ENCODE assay signal across 9 cellular contexts in genomic region chr1:208475951-208476824, GRCh38.
DNase-seq lines count a peak whose midpoint lies in the region; ATAC-seq, FAIRE-seq and TF ChIP-seq lines count a peak whose summit lies in the region.
"Had no signal": no experiment of that assay in that cellular context is flagged by ENCODE, and none has a peak within 500 bp of the region (broad histone marks: within the 10 kb centered on the region; RNA-seq: fewer than 3 reads in every experiment).

No MANE protein-coding gene starts in this region.

- DNase-seq in ELF-1 (ENCODE audit: low read depth, low spot score) (peak; percentile 74), SJSA1 (ENCODE audit: low read depth in 1 of 2, low spot score in 2 of 2) (peak; percentile 95 to 97), heart right ventricle (peak in 1 of 2 donors; percentile 47), pancreas (peak in 2 of 6 donors; percentile 5 to 25), GM19238 (ENCODE audit: insufficient read length, low spot score) (no peak)
- no peak for DNase-seq in activated naive CD4-positive, alpha-beta T cell treated with anti-CD3 and anti-CD28 coated beads, Interleukin-2, amount 50 U/mL, for 16 hours
- DNase-seq: natural killer cell had no signal

- no peaks in the 10 kb centered on the region for H3K9me3 ChIP-seq in SJSA1 (replicated peaks)
- no peaks in the 10 kb centered on the region for H3K9me3 ChIP-seq in heart right ventricle
- H3K9me3 ChIP-seq in pancreas: no peaks in the 10 kb centered on the region

- peaks cover 37% of the 10 kb centered on the region for H3K4me1 ChIP-seq in SJSA1 (replicated peaks)
- H3K4me1 ChIP-seq in heart right ventricle: peaks cover 4 to 24% (median 23%) of the 10 kb centered on the region in 9 donors
- H3K4me1 ChIP-seq in pancreas: no peaks in the 10 kb centered on the region

- no peaks in the 10 kb centered on the region for H3K27me3 ChIP-seq in SJSA1 (replicated peaks)
- H3K27me3 ChIP-seq in heart right ventricle: no peaks in the 10 kb centered on the region
- H3K27me3 ChIP-seq in pancreas: peaks cover 0 to 4% (median 1%) of the 10 kb centered on the region in 4 donors

- no peak overlapping the region for H3K4me3 ChIP-seq in SJSA1
- no peak overlapping the region for H3K4me3 ChIP-seq in heart right ventricle
- H3K4me3 ChIP-seq in pancreas: no peak overlapping the region

- TF ChIP-seq CTCF in heart right ventricle (IDR thresholded peaks at IDR 0.05) (peak in 7 of 9 donors; percentile 11 to 46 (median 17)), pancreas (IDR thresholded peaks at IDR 0.05) (no peak)

- 68 to 84% methylated on average over 5 of the region's 5 CpGs for WGBS in heart right ventricle, 2 donors
- 62 to 70% methylated on average over 5 of the region's 5 CpGs for WGBS in pancreas, 2 donors

- ATAC-seq in heart right ventricle: peak; percentile 47 to 94 (median 87)
- peak; percentile 50 to 83 (median 70) for ATAC-seq in pancreas
- ATAC-seq in HG03342 (IDR thresholded peaks at IDR 0.05; ENCODE audit: unreplicated experiment): no peak
- ATAC-seq in GM21737 (IDR thresholded peaks at IDR 0.05; ENCODE audit: unreplicated experiment): no peak
- ATAC-seq: natural killer cell had no signal

- H3K27ac ChIP-seq in SJSA1 (peak overlapping the region; percentile 51), heart right ventricle (peak overlapping the region in 7 of 10 donors; percentile 3 to 73 (median 41)), pancreas (no peak overlapping the region)

- intact Hi-C loops in heart right ventricle (cut with DNase I): no loop called here
- intact Hi-C loops in pancreas (cut with DNase I): no loop called here

- H3K36me3 ChIP-seq in SJSA1 (no peaks in the 10 kb centered on the region), heart right ventricle (no peaks in the 10 kb centered on the region), pancreas (no peaks in the 10 kb centered on the region)

- FAIRE-seq in pancreas (lab: Jason Lieb, UNC): no peak

Comparison
In these comparisons a context has a peak if more than half of its experiments do, and no peak if none do; other contexts are left out.
1. DNase-seq: peak in ELF-1 (single experiment) and SJSA1 (2 of 2); none in activated naive CD4-positive, alpha-beta T cell treated with anti-CD3 and anti-CD28 coated beads, Interleukin-2, amount 50 U/mL, for 16 hours (single experiment) and GM19238 (single experiment).
2. H3K27ac ChIP-seq: peak in SJSA1 (single experiment) and heart right ventricle (7 of 10); none in pancreas (0 of 4).
3. ATAC-seq: peak in heart right ventricle (8 of 8) and pancreas (4 of 4); none in HG03342 (single experiment) and GM21737 (single experiment).
4. CTCF ChIP-seq: peak in heart right ventricle (7 of 9); none in pancreas (0 of 4).